1 cellular context compared by ENCODE assay signal in genomic region chr9:4463824-4464223, GRCh38.
TF ChIP-seq lines count a peak whose summit lies in the region.

No MANE protein-coding gene starts in this region.

TF ChIP-seq in HepG2, 621 proteins besides CTCF, POLR2A, EP300 and RAD21 (continued from another document):
- TF ChIP-seq ZBTB43 (CRISPR knock-in tag; conservative IDR thresholded peaks at IDR 0.05) (no peak), CEBPB (IDR thresholded peaks at IDR 0.05; ENCODE audit: borderline replicate concordance, low read depth, low read length) (0 out of 2 replicates have a peak, but pooled peaks have one; percentile 14), ZNF850 (CRISPR knock-in tag; conservative IDR thresholded peaks at IDR 0.05) (no peak), NFAT5 (CRISPR knock-in tag; IDR thresholded peaks at IDR 0.05) (no peak)
